18 cellular contexts compared by ENCODE assay signal in the genomic region with DNA sequence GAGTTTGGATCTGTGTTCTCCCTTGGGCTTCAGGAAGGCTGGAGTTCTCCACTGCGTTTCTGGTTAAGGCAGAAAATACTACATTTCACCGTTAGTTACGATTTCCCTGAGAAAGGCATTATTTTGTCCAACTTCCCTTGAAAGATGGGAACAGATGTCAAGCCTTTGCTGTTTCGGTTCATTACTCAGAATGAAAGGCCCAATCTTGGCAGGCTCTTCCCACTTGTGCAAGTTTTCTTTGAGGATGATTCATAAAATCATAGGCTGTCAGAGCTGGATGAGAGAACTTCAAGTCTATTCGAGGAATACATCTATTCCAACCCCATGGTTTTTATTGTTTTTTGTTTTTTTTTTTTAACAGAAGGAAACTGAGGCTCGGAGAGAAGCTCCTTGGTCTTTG.
"Had no signal": no experiment of that assay in that cellular context is flagged by ENCODE, and none has a peak within 500 bp of the region (broad histone marks: within the 10 kb centered on the region; RNA-seq: fewer than 3 reads in every experiment).

No MANE protein-coding gene starts in this region.

- H3K9me3 ChIP-seq: lower lobe of right lung, neutrophil, testis, upper lobe of left lung had no signal

- H3K36me3 ChIP-seq: lower lobe of right lung, neutrophil, upper lobe of left lung had no signal

- DNase-seq: activated CD4-positive, alpha-beta T cell treated with anti-CD3 and anti-CD28 coated beads, Interleukin-2, amount 50 U/mL, for 4 hours; activated naive CD4-positive, alpha-beta T cell; activated naive CD8-positive, alpha-beta T cell treated with anti-CD3 and anti-CD28 coated beads, Interleukin-2, amount 10 ng/mL, durations not matched to agents 7 days and 5 days; activated T-cell treated with anti-CD3 and anti-CD28 coated beads for 4 hours; left colon; lower lobe of right lung; naive B cell; posterior cingulate gyrus; retina; stimulated activated CD4-positive, alpha-beta T cell treated with anti-CD3 and anti-CD28 coated beads, Interleukin-4, amount 100 ng/mL, for 4 hours; stimulated activated CD8-positive, alpha-beta memory T cell treated with anti-CD3 and anti-CD28 coated beads, Interleukin-4, amount 100 ng/mL, for 48 hours; T-helper 1 cell; T1000; testis; upper lobe of left lung had no signal

- H3K4me3 ChIP-seq: lower lobe of right lung, testis, upper lobe of left lung had no signal

- H3K4me1 ChIP-seq: lower lobe of right lung, testis, upper lobe of left lung had no signal

- H3K27ac ChIP-seq: epithelial cell of prostate, lower lobe of right lung, neutrophil, testis, upper lobe of left lung had no signal

- ATAC-seq: activated CD4-positive, CD25-positive, alpha-beta regulatory T cell treated with anti-CD3 and anti-CD28 coated beads, Interleukin-2, amount 50 U/mL, for 24 hours; left colon; lower lobe of right lung had no signal

- H3K27me3 ChIP-seq: testis, upper lobe of left lung had no signal
